1 cellular context compared by ENCODE assay signal in the genomic region with DNA sequence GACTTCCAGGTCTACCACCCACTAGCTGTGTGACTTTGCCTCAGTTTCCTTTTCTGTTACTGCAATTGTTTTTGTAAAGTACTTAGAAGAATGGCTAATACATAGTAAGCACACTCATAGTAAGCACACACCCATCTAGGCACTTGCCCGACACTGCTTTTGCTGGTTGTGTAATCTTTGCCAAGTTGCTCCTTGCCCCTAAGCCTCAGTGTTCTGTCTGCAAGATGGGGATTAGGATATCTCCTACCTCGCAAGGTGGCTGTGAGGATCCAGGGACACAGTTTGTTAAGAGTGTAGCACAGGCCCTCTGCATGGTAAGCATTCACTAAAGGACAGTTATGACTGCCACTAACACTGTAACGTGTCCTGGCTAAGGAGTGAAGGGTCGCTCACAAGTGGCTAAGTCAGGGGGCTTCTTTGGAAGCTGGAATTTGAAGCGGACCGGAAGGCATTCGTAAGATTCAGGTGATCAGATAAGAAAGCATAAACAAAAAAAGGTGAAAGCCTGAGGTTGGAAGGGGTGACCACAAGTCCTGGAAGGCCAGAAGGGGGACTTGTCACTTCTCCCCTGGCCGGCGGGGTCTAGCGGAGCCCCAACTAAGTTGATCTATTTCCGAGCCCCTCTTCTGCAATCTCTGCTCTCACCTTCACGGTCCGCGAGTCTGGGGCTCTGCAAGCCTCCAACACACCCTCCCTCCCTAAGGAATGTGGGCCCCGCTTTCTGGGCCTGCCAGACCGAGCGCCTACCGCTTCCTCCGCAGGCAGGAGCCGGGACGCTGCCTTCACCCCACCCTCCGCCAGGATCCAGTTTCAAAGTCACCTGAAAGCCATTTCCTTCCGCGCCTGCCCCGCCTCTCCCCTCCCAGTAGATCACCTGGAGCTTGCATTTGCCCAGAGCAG.
TF ChIP-seq lines count a peak whose summit lies in the region.

No MANE protein-coding gene starts in this region.

TF ChIP-seq in endothelial cell of umbilical vein, 7 proteins besides CTCF, POLR2A, EP300 and RAD21:
- no peak for TF ChIP-seq POLR2AphosphoS5 (IDR thresholded peaks at IDR 0.05; ENCODE audit: insufficient read depth, low read depth, low read length)
- no peak for TF ChIP-seq MYC (IDR thresholded peaks at IDR 0.05; ENCODE audit: low read depth, low read length)
- TF ChIP-seq EZH2 (IDR thresholded peaks at IDR 0.05; ENCODE audit: borderline replicate concordance, low read depth, low read length, severe bottlenecking): peak; percentile 15
- TF ChIP-seq, protein P1, sequence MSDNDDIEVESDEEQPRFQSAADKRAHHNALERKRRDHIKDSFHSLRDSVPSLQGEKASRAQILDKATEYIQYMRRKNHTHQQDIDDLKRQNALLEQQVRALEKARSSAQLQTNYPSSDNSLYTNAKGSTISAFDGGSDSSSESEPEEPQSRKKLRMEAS (IDR thresholded peaks at IDR 0.05; ENCODE audit: insufficient read depth, insufficient read length): no peak
- TF ChIP-seq JUN (IDR thresholded peaks at IDR 0.05; ENCODE audit: borderline replicate concordance, insufficient read depth, insufficient read length, low read depth): no peak
TF ChIP-seq in endothelial cell of umbilical vein: peak in this region for 1.
